Comparison of ENCODE assay signal across 8 cellular contexts in genomic region chr2:20642026-20642971, GRCh38. TPM values are rescaled to one million over a fixed set of nuclear protein-coding genes. Genes with fewer than 3 reads are reported as not detected.
DNase-seq lines count a peak whose midpoint lies in the region; ATAC-seq and TF ChIP-seq lines count a peak whose summit lies in the region.

No MANE protein-coding gene starts in this region.

- CTCF ChIA-PET in AG04450 (lab: Charles Lee): interaction anchor here (0.6 to 4.9 kb wide), 49 partner anchors 8 to 417 kb away, joined by 3 to 118 read pairs (median 5); partner anchors contain the start of genes HS1BP3, RHOB and SDC1

- intact Hi-C loops in right lobe of liver (cut with DNase I): loop anchor here in 1 of 2 donors (5.0 kb wide), 2 partner anchors 200 to 245 kb away; no protein-coding TSS in a partner anchor

- ATAC-seq in GM18505 (IDR thresholded peaks at IDR 0.05; ENCODE audit: unreplicated experiment) (peak; percentile 95), HG02938 (IDR thresholded peaks at IDR 0.05; ENCODE audit: unreplicated experiment) (peak; percentile 94), right lobe of liver (peak; percentile 92 to 94 (median 94))

- H3K9me3 ChIP-seq in AG04450 (ENCODE audit: control insufficient read depth, insufficient read depth, low read length) (no peaks in the 10 kb centered on the region), right lobe of liver (no peaks in the 10 kb centered on the region)

- 49% methylated on average over 4 of the region's 26 CpGs for WGBS in right lobe of liver (ENCODE audit: insufficient coverage, low coverage, low lambda C conversion rate, missing lambda C conversion rate)

- H3K27ac ChIP-seq in AG04450 (ENCODE audit: low read depth, low read length) (no peak overlapping the region), right lobe of liver (no peak overlapping the region)

- peak; percentile 94 for TF ChIP-seq CTCF in AG04450 (IDR thresholded peaks at IDR 0.05; ENCODE audit: low read depth, low read length)
- peak; percentile 91 to 96 (median 94) for TF ChIP-seq CTCF in right lobe of liver (IDR thresholded peaks at IDR 0.05)

- H3K27me3 ChIP-seq in AG04450 (ENCODE audit: control insufficient read depth, insufficient read depth, low read length) (no peaks in the 10 kb centered on the region), right lobe of liver (no peaks in the 10 kb centered on the region)

- H3K4me3 ChIP-seq in AG04450 (ENCODE audit: low read depth, low read length) (no peak overlapping the region), right lobe of liver (no peak overlapping the region)

- DNase-seq in AG04450 (ENCODE audit: low read depth, low spot score) (no peak), NCI-H2171 (lab: John Stamatoyannopoulos, UW) (peak; percentile 81), cerebellum (ENCODE audit: low spot score) (peak; percentile 61), right lobe of liver (peak; percentile 79 to 81 (median 80))
- DNase-seq in activated CD4-positive, CD25-positive, alpha-beta regulatory T cell treated with anti-CD3 and anti-CD28 coated beads, Interleukin-2, amount 50 U/mL, for 72 hours: peak; percentile 80
- DNase-seq in stimulated activated CD4-positive, alpha-beta T cell treated with anti-CD3 and anti-CD28 coated beads, TNF-alpha, amount 100 ng/mL, for 4 hours (ENCODE audit: low read depth in 3 of 3): peak; percentile 52 to 64 (median 53)

- POLR2A ChIA-PET in AG04450 (lab: Yijun Ruan, JAX): interaction anchor here (0.6 to 1.8 kb wide), 5 partner anchors 194 to 797 kb away, joined by 3 to 13 read pairs (median 4); partner anchors contain the start of gene RHOB

- H3K36me3 ChIP-seq in right lobe of liver: peaks cover 0 to 13% (median 2%) of the 10 kb centered on the region in 4 donors

- H3K4me1 ChIP-seq in right lobe of liver: peaks cover 0 to 5% (median 1%) of the 10 kb centered on the region in 4 donors

- TF ChIP-seq POLR2A in GM18505 (IDR thresholded peaks at IDR 0.05; ENCODE audit: borderline replicate concordance, extremely low read depth, insufficient read depth, insufficient read length) (no peak), right lobe of liver (IDR thresholded peaks at IDR 0.05) (no peak)

RNA-seq across cellular contexts. Expression of gene HS1BP3, which starts 8.6 kb away (rescaled TPM):
- polyA plus RNA-seq in AG04450 (2011; rRNA removed): 14.2 and 16.1 TPM in 2 replicates
- 17.9 and 19.2 TPM in 2 replicates for polyA minus RNA-seq in AG04450 (2011; rRNA and poly(A)+ RNA removed)
- total RNA-seq in cerebellum: 10.0 TPM
- 10 to 100 TPM; 17.5 to 34.7 (median 20.2) TPM for total RNA-seq in right lobe of liver

RNA-seq across cellular contexts. Expression of gene GDF7, which starts 24.6 kb away (rescaled TPM):
- 0.01 TPM in 2 replicates for polyA plus RNA-seq in AG04450 (2011; rRNA removed)
- polyA minus RNA-seq in AG04450 (2011; rRNA and poly(A)+ RNA removed): 0.05 TPM in 1 of 2 replicates, not detected in the other
- 0.45 TPM for total RNA-seq in cerebellum
- total RNA-seq in right lobe of liver: 1 to 10 TPM in 5 of 6 experiments, under 1 TPM in 1; 0.95 to 5.0 (median 2.9) TPM
